ENCODE assay signal across 37 cellular contexts in the genomic region with DNA sequence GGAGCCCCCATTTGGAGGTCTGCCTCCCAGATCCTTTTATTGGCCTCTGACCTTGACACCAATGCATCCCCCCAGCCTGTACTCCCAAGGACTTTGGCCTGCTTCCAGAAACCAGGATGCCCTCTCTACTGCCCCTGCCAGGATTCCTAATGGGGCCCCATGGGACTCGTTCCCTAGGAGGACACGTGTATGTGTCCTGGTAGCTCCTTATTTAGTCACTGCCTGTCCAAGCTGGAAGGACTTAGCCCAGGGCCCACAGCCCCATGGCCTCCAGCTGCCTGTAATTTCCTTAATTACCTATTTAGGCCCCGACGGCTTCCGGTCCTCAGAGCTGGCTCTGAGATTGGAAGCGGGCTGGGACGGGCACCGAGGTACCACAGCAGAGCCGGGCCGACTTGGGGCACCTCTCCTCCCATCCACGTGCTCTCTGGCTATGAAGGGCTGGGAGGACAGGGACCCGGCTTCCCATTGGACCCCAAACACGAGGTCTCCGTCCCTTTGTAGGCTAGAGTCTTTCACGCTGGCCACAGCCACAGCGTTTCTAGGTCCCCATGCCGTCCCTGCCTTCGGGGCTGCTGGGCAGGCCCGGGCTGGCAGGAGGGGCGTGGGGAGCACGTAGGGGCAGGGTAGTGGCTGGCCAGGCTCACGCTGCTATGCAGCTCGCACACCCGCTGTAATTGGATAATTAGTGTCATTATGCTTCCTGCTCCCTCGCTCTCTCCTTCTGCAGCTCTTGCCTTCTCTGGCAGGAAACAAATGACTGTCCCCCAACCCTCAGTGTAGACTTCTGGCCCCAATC. TPM values are rescaled to one million over a fixed set of nuclear protein-coding genes. Genes with fewer than 3 reads are reported as not detected.
DNase-seq lines count a peak whose midpoint lies in the region; ATAC-seq, FAIRE-seq and TF ChIP-seq lines count a peak whose summit lies in the region.
"Had no signal": no experiment of that assay in that cellular context is flagged by ENCODE, and none has a peak within 500 bp of the region (broad histone marks: within the 10 kb centered on the region; RNA-seq: fewer than 3 reads in every experiment).

No MANE protein-coding gene starts in this region.

- H3F3A ChIP-seq in GM23248 (ENCODE audit: insufficient read depth): no peaks in the 10 kb centered on the region

- TF ChIP-seq CTCF in keratinocyte (optimal IDR thresholded peaks at IDR 0.05 in 1 of 3, IDR thresholded peaks at IDR 0.05 in 1 of 3, conservative IDR thresholded peaks at IDR 0.05 in 1 of 3; ENCODE audit: extremely low read depth in 1 of 3, insufficient read depth in 2 of 3, low read length in 3 of 3): no peak

- H3K4me2 ChIP-seq in keratinocyte (ENCODE audit: control insufficient read depth, extremely low read depth, insufficient read depth, low read depth, low read length) (no peak overlapping the region), GM23248 (ENCODE audit: unreplicated experiment) (no peak overlapping the region)
- H3K4me2 ChIP-seq: A549, neural progenitor cell had no signal

- H3K27ac Mint-ChIP-seq in stimulated activated naive B cell treated with anti-CD40 and anti-IgM and Interleukin-4, amounts not matched to agents 10 μg/mL and 1 μg/mL and 100 μg/mL, for 72 hours: no peak overlapping the region
- H3K27ac Mint-ChIP-seq: CD4-positive, alpha-beta memory T cell; HFFc6; neural progenitor cell had no signal

- H3K4me1 ChIP-seq in keratinocyte (ENCODE audit: control insufficient read depth, extremely low read depth, insufficient read depth, low read length) (peaks cover 5% of the 10 kb centered on the region), GM23248 (ENCODE audit: insufficient read depth) (no peaks in the 10 kb centered on the region)
- H3K4me1 ChIP-seq: A549, adrenal gland, body of pancreas, gastroesophageal sphincter, neural progenitor cell, parathyroid adenoma, Peyer's patch, right lobe of liver, upper lobe of left lung had no signal

- 48 to 74% methylated on average over 12 to 17 of the region's 25 CpGs for WGBS in GM23248 (ENCODE audit: low coverage in 1 of 2, low lambda C conversion rate in 2 of 2, missing lambda C conversion rate in 2 of 2), 2 experiments

- no peaks in the 10 kb centered on the region for H3K9me3 Mint-ChIP-seq in stimulated activated naive B cell treated with anti-CD40 and anti-IgM and Interleukin-4, amounts not matched to agents 10 μg/mL and 1 μg/mL and 100 μg/mL, for 72 hours
- H3K9me3 Mint-ChIP-seq: HFFc6 had no signal

- dilution Hi-C loops in keratinocyte (cut with MboI; ENCODE audit: extremely low pct_ligation_motif_present, low sequenced_read_pairs): no loop called here

- DNase-seq in NCI-H524 (lab: John Stamatoyannopoulos, UW): peak; percentile 42 to 76
- DNase-seq in NCI-H524 treated with DMSO at 0.1 percent for 48 hours (lab: John Stamatoyannopoulos, UW): no peak
- peak; percentile 55 for DNase-seq in NCI-H1417 treated with DMSO at 0.1 percent for 48 hours (lab: John Stamatoyannopoulos, UW)
- DNase-seq in NCI-H748 treated with DMSO at 0.1 percent for 48 hours (lab: John Stamatoyannopoulos, UW): peak; percentile 60
- DNase-seq in keratinocyte (ENCODE audit: low read depth, low spot score): no peak
- no peak for DNase-seq in stimulated activated naive B cell treated with anti-CD40 and anti-IgM and Interleukin-4, amounts not matched to agents 10 μg/mL and 1 μg/mL and 100 μg/mL, for 72 hours
- DNase-seq in dermis blood vessel endothelial cell: no peak
- no peak for DNase-seq in GM23248
- DNase-seq: activated CD4-positive, alpha-beta T cell treated with anti-CD3 and anti-CD28 coated beads, Interleukin-2, amount 50 U/mL, for 4 hours; activated naive CD4-positive, alpha-beta T cell treated with Interleukin-2 at 50 U/mL for 16 hours; adrenal gland; AML-193; body of pancreas; CD4-positive, alpha-beta memory T cell; cerebellar nuclear complex; dorsolateral prefrontal cortex; GDM1; HFFc6; hippocampal formation; left colon; mesenchymal stem cell; NCI-H345; Peyer's patch; right lobe of liver; SIG-M5; stimulated activated CD4-positive, alpha-beta T cell treated with anti-CD3 and anti-CD28 coated beads, Interleukin-12 subunit alpha, Interleukin-12 subunit beta, amount 100 ng/mL, for 4 hours; stimulated activated CD4-positive, alpha-beta T cell treated with anti-CD3 and anti-CD28 coated beads, Interleukin-4, amount 100 ng/mL, for 1 hour; T-helper 1 cell had no signal

- H3K9me2 ChIP-seq in GM23248 (ENCODE audit: insufficient read depth): no peaks in the 10 kb centered on the region

- H3K9me1 ChIP-seq in keratinocyte (ENCODE audit: control insufficient read depth, extremely low read depth, insufficient read depth, low read length): no peaks in the 10 kb centered on the region

- H3K4me3 ChIP-seq in keratinocyte (ENCODE audit: control insufficient read depth in 2 of 3, extremely low read depth in 1 of 3, insufficient read depth in 2 of 3, low read depth in 1 of 3, low read length in 3 of 3): no peak overlapping the region
- H3K4me3 ChIP-seq in GM23248: no peak overlapping the region
- H3K4me3 ChIP-seq: A549, adrenal gland, body of pancreas, dorsolateral prefrontal cortex, gastroesophageal sphincter, neural progenitor cell, Peyer's patch, right lobe of liver, upper lobe of left lung had no signal

- ATAC-seq in stimulated activated naive B cell treated with anti-CD40 and anti-IgM and Interleukin-4, amounts not matched to agents 10 μg/mL and 1 μg/mL and 100 μg/mL, for 72 hours (replicated peaks): no peak
- ATAC-seq: A549, body of pancreas, gastroesophageal sphincter, HepG2, left colon had no signal

- H3K9me3 ChIP-seq in keratinocyte (ENCODE audit: control insufficient read depth, low read depth, low read length) (peaks cover 2% of the 10 kb centered on the region), GM23248 (ENCODE audit: low read depth) (no peaks in the 10 kb centered on the region)
- H3K9me3 ChIP-seq: A549, adrenal gland, body of pancreas, gastroesophageal sphincter, Peyer's patch, right lobe of liver, upper lobe of left lung had no signal

- H2AFZ ChIP-seq in keratinocyte (ENCODE audit: control insufficient read depth, low read length): peak overlapping the region; percentile 12
- H2AFZ ChIP-seq in GM23248: no peak overlapping the region
- H2AFZ ChIP-seq: neural progenitor cell, parathyroid adenoma had no signal

- H3K27ac ChIP-seq in keratinocyte (ENCODE audit: control insufficient read depth, insufficient read depth, low read length) (no peak overlapping the region), GM23248 (no peak overlapping the region)
- H3K27ac ChIP-seq: A549, body of pancreas, gastroesophageal sphincter, neural progenitor cell, parathyroid adenoma, Peyer's patch, right lobe of liver, upper lobe of left lung had no signal

- no peak for FAIRE-seq in keratinocyte (lab: Jason Lieb, UNC)
- FAIRE-seq: A549, GM19239, HepG2 had no signal

- no peaks in the 10 kb centered on the region for H4K20me1 ChIP-seq in keratinocyte (ENCODE audit: control insufficient read depth, extremely low read depth, insufficient read depth, low read length)
- H4K20me1 ChIP-seq in GM23248 (ENCODE audit: insufficient read depth): no peaks in the 10 kb centered on the region

- no peaks in the 10 kb centered on the region for H3K4me1 Mint-ChIP-seq in stimulated activated naive B cell treated with anti-CD40 and anti-IgM and Interleukin-4, amounts not matched to agents 10 μg/mL and 1 μg/mL and 100 μg/mL, for 72 hours
- H3K4me1 Mint-ChIP-seq: CD4-positive, alpha-beta memory T cell had no signal

- in situ Hi-C loops in GM23248 (cut with MboI): no loop called here

- no peaks in the 10 kb centered on the region for H3K79me2 ChIP-seq in keratinocyte (ENCODE audit: control insufficient read depth, insufficient read depth, low read length)
- no peaks in the 10 kb centered on the region for H3K79me2 ChIP-seq in GM23248 (ENCODE audit: insufficient read depth)
- H3K79me2 ChIP-seq: parathyroid adenoma had no signal

- H3K9ac ChIP-seq in keratinocyte (ENCODE audit: control insufficient read depth, extremely low read depth, insufficient read depth, low read length) (no peak overlapping the region), GM23248 (no peak overlapping the region)
- H3K9ac ChIP-seq: neural progenitor cell, parathyroid adenoma had no signal

- H3K4me3 Mint-ChIP-seq in stimulated activated naive B cell treated with anti-CD40 and anti-IgM and Interleukin-4, amounts not matched to agents 10 μg/mL and 1 μg/mL and 100 μg/mL, for 72 hours: no peak overlapping the region
- H3K4me3 Mint-ChIP-seq: CD4-positive, alpha-beta memory T cell; HFFc6; neural progenitor cell had no signal

- H3K27me3 Mint-ChIP-seq in stimulated activated naive B cell treated with anti-CD40 and anti-IgM and Interleukin-4, amounts not matched to agents 10 μg/mL and 1 μg/mL and 100 μg/mL, for 72 hours: peaks cover 15 to 18% of the 10 kb centered on the region in 2 donors

- H3K27me3 ChIP-seq in keratinocyte (ENCODE audit: control insufficient read depth, extremely low read depth, insufficient read depth, low read length): peaks cover 5% of the 10 kb centered on the region
- no peaks in the 10 kb centered on the region for H3K27me3 ChIP-seq in GM23248 (replicated peaks; ENCODE audit: insufficient read depth)
- H3K27me3 ChIP-seq: body of pancreas, Peyer's patch, upper lobe of left lung had no signal

- H3K36me3 ChIP-seq in keratinocyte (ENCODE audit: control insufficient read depth in 2 of 2, extremely low read depth in 1 of 2, insufficient read depth in 2 of 2, low read length in 2 of 2): no peaks in the 10 kb centered on the region
- no peaks in the 10 kb centered on the region for H3K36me3 ChIP-seq in GM23248 (ENCODE audit: low read depth)
- H3K36me3 ChIP-seq: adrenal gland, gastroesophageal sphincter, neural progenitor cell, Peyer's patch, right lobe of liver, upper lobe of left lung had no signal

- H3K36me3 Mint-ChIP-seq in stimulated activated naive B cell treated with anti-CD40 and anti-IgM and Interleukin-4, amounts not matched to agents 10 μg/mL and 1 μg/mL and 100 μg/mL, for 72 hours: no peaks in the 10 kb centered on the region
- H3K36me3 Mint-ChIP-seq: CD4-positive, alpha-beta memory T cell; neural progenitor cell had no signal

RNA-seq across cellular contexts. Expression of a gene that starts 9.6 kb away (rescaled TPM):
- polyA plus RNA-seq in keratinocyte (not detected in 3 replicates), GM23248 (2016; fragmentation: Nextera tagmentation; extraction: Ambion mirVana) (not detected in 2 replicates)
- polyA plus RNA-seq in keratinocyte (2011; ENCODE audit: low read depth): not detected
- not detected in 2 replicates for polyA plus RNA-seq in keratinocyte (2011; cell fraction: cytosol; rRNA removed)
- polyA plus RNA-seq in keratinocyte (2011; cell fraction: nucleus; rRNA removed): not detected in 2 replicates
- polyA plus RNA-seq in keratinocyte (2012; ENCODE audit: low replicate concordance): not detected in 2 replicates
- not detected in 3 replicates for polyA minus RNA-seq in keratinocyte
- polyA minus RNA-seq in keratinocyte (2011; cell fraction: cytosol; rRNA and poly(A)+ RNA removed): not detected
- polyA minus RNA-seq in keratinocyte (2011; cell fraction: nucleus; rRNA and poly(A)+ RNA removed): not detected in 2 replicates
- under 0.01 TPM in 1 of 2 replicates, not detected in the other for total RNA-seq in dermis blood vessel endothelial cell
- not detected in 2 replicates for total RNA-seq in GM23248 (2014; rRNA removed; shearing (Covaris generic))
- total RNA-seq: body of pancreas; CD4-positive, alpha-beta memory T cell; fibroblast of lung; HepG2; HFFc6; LHCN-M2; Peyer's patch had no signal
- polyA plus RNA-seq: fibroblast of lung, HepG2 had no signal

RNA-seq across cellular contexts. Expression of a gene that starts 32.2 kb away (rescaled TPM):
- 0.03 to 0.12 TPM (median 0.07 TPM) in 3 replicates for polyA plus RNA-seq in keratinocyte
- 3.4 TPM for polyA plus RNA-seq in keratinocyte (2011; ENCODE audit: low read depth)
- polyA plus RNA-seq in keratinocyte (2011; cell fraction: cytosol; rRNA removed): 0.07 and 0.12 TPM in 2 replicates
- polyA plus RNA-seq in keratinocyte (2011; cell fraction: nucleus; rRNA removed): 0.08 and 0.09 TPM in 2 replicates
- polyA plus RNA-seq in keratinocyte (2012; ENCODE audit: low replicate concordance): 1.5 TPM in 1 of 2 replicates, not detected in the other
- polyA minus RNA-seq in keratinocyte: 0.07 TPM in 1 of 3 replicates, not detected in the others
- not detected for polyA minus RNA-seq in keratinocyte (2011; cell fraction: cytosol; rRNA and poly(A)+ RNA removed)
- polyA minus RNA-seq in keratinocyte (2011; cell fraction: nucleus; rRNA and poly(A)+ RNA removed): not detected in 2 replicates
- total RNA-seq in dermis blood vessel endothelial cell: 27.4 and 53.9 TPM in 2 replicates
- 115 and 129 TPM in 2 replicates for total RNA-seq in GM23248 (2014; rRNA removed; shearing (Covaris generic))
- 308 and 314 TPM in 2 replicates for polyA plus RNA-seq in GM23248 (2016; fragmentation: Nextera tagmentation; extraction: Ambion mirVana)
- total RNA-seq: CD4-positive, alpha-beta memory T cell; LHCN-M2 had no signal
- polyA plus RNA-seq: CD4-positive, alpha-beta memory T cell had no signal

RNA-seq across cellular contexts. Expression of a gene that starts 56.6 kb away (rescaled TPM):
- polyA plus RNA-seq in keratinocyte (9.2 to 23.1 TPM (median 13.8 TPM) in 3 replicates), GM23248 (2016; fragmentation: Nextera tagmentation; extraction: Ambion mirVana) (17.3 and 24.5 TPM in 2 replicates)
- polyA plus RNA-seq in keratinocyte (2011; ENCODE audit: low read depth): 11.4 TPM
- 6.6 and 9.5 TPM in 2 replicates for polyA plus RNA-seq in keratinocyte (2011; cell fraction: cytosol; rRNA removed)
- polyA plus RNA-seq in keratinocyte (2011; cell fraction: nucleus; rRNA removed): 16.3 and 17.5 TPM in 2 replicates
- 4.8 and 24.0 TPM in 2 replicates for polyA plus RNA-seq in keratinocyte (2012; ENCODE audit: low replicate concordance)
- polyA minus RNA-seq in keratinocyte: 8.5 to 18.4 TPM (median 13.5 TPM) in 3 replicates
- polyA minus RNA-seq in keratinocyte (2011; cell fraction: cytosol; rRNA and poly(A)+ RNA removed): 9.6 TPM
- 2.2 and 5.1 TPM in 2 replicates for polyA minus RNA-seq in keratinocyte (2011; cell fraction: nucleus; rRNA and poly(A)+ RNA removed)
- 14.5 and 21.5 TPM in 2 replicates for total RNA-seq in dermis blood vessel endothelial cell
- total RNA-seq in GM23248 (2014; rRNA removed; shearing (Covaris generic)): 18.1 and 28.3 TPM in 2 replicates

Comparison
In these comparisons a context has a peak if more than half of its experiments do, and no peak if none do; other contexts are left out.
1. DNase-seq: peak in NCI-H524 (2 of 2), NCI-H1417 treated with DMSO at 0.1 percent for 48 hours (single experiment) and NCI-H748 treated with DMSO at 0.1 percent for 48 hours (single experiment); none in NCI-H524 treated with DMSO at 0.1 percent for 48 hours (single experiment), keratinocyte (single experiment), stimulated activated naive B cell treated with anti-CD40 and anti-IgM and Interleukin-4, amounts not matched to agents 10 μg/mL and 1 μg/mL and 100 μg/mL, for 72 hours (single experiment), dermis blood vessel endothelial cell (single experiment) and GM23248 (single experiment).